In the genomic region with DNA sequence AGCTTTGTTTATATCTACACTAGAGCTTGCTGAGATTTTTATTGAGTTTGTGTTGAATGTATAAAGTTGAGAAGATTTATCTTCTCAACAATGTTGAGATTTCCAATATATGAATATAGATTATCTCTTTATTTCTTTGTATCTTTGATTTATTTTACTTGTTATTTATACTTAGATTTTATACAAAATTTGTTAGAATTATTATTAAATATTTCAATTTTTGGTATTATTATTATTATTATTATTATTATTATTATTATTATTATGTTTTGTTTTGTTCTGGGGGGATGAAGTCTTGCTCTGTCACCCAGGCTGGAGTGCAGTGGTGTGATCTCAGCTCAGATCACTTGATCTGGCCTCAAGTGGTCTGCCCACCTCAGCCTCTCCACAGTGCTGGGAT, we compare ENCODE assay signal across 24 cellular contexts.
DNase-seq lines count a peak whose midpoint lies in the region; ATAC-seq, FAIRE-seq and TF ChIP-seq lines count a peak whose summit lies in the region.
"Had no signal": no experiment of that assay in that cellular context is flagged by ENCODE, and none has a peak within 500 bp of the region (broad histone marks: within the 10 kb centered on the region; RNA-seq: fewer than 3 reads in every experiment).

No MANE protein-coding gene starts in this region.

- H3K4me3 ChIP-seq in kidney (ENCODE audit: low read length in 2 of 2) = no peak overlapping the region
- no peak overlapping the region for H3K4me3 ChIP-seq in uterus
- H3K4me3 ChIP-seq: BLaER1, GM12878, HAP-1 had no signal

- intact Hi-C loops in kidney (cut with DNase I) = no loop called here
- intact Hi-C loops in uterus (cut with DNase I; ENCODE audit: low total_unique reads) = no loop called here

- no peak for ATAC-seq in GM21737 (IDR thresholded peaks at IDR 0.05; ENCODE audit: unreplicated experiment)
- ATAC-seq: CD8-positive, alpha-beta T cell; GM12878 had no signal

- H3K9me3 ChIP-seq in kidney (ENCODE audit: control insufficient read depth in 1 of 2, low read length in 2 of 2) (no peaks in the 10 kb centered on the region), uterus (no peaks in the 10 kb centered on the region)
- H3K9me3 ChIP-seq: BLaER1, Caco-2, HAP-1 had no signal

- TF ChIP-seq POLR2A in uterus (IDR thresholded peaks at IDR 0.05) = no peak

- H3K36me3 ChIP-seq in kidney (ENCODE audit: control insufficient read depth in 1 of 2, insufficient read depth in 2 of 2, low read length in 2 of 2) (no peaks in the 10 kb centered on the region), uterus (no peaks in the 10 kb centered on the region)
- H3K36me3 ChIP-seq: BLaER1, HAP-1 had no signal

- H3K4me1 ChIP-seq in kidney (ENCODE audit: control insufficient read depth in 1 of 2, insufficient read depth in 1 of 2, low read depth in 1 of 2, low read length in 2 of 2) (no peaks in the 10 kb centered on the region), uterus (no peaks in the 10 kb centered on the region)
- H3K4me1 ChIP-seq: BLaER1, Caco-2, HAP-1 had no signal

- H3K27me3 ChIP-seq in uterus = no peaks in the 10 kb centered on the region
- H3K27me3 ChIP-seq: BLaER1 had no signal

- DNase-seq in kidney (no peak), GM19240 (ENCODE audit: insufficient read length, low spot score) (no peak), medulla oblongata (ENCODE audit: extremely low spot score) (no peak), uterus (no peak)
- DNase-seq: Caco-2; CD4-positive, CD25-positive, alpha-beta regulatory T cell; CD8-positive, alpha-beta T cell; DMS153; DND-41; GDM1; GOT3; HFFc6 had no signal

- FAIRE-seq in G401.6 (lab: Jason Lieb, UNC) = peak; percentile 65
- FAIRE-seq in TTC549 (lab: Jason Lieb, UNC) = peak; percentile 7
- FAIRE-seq in colon (lab: Jason Lieb, UNC) = peak; percentile 55
- peak; percentile 82 for FAIRE-seq in kidney (lab: Jason Lieb, UNC)
- FAIRE-seq: A204.1, GM12878, GM18507, H54 had no signal

- no peak overlapping the region for H3K9ac ChIP-seq in kidney (ENCODE audit: low read length in 2 of 2)
- H3K9ac ChIP-seq: BLaER1 had no signal

- H3K27ac ChIP-seq in kidney (ENCODE audit: low read depth in 2 of 2, low read length in 2 of 2) = no peak overlapping the region
- H3K27ac ChIP-seq in uterus = no peak overlapping the region
- H3K27ac ChIP-seq: 22Rv1, BLaER1, C4-2B had no signal

- TF ChIP-seq CTCF in kidney (IDR thresholded peaks at IDR 0.05; ENCODE audit: borderline replicate concordance, extremely low read depth, insufficient read depth) (no peak), uterus (IDR thresholded peaks at IDR 0.05) (no peak)
